ENCODE assay signal across 25 cellular contexts in the genomic region with DNA sequence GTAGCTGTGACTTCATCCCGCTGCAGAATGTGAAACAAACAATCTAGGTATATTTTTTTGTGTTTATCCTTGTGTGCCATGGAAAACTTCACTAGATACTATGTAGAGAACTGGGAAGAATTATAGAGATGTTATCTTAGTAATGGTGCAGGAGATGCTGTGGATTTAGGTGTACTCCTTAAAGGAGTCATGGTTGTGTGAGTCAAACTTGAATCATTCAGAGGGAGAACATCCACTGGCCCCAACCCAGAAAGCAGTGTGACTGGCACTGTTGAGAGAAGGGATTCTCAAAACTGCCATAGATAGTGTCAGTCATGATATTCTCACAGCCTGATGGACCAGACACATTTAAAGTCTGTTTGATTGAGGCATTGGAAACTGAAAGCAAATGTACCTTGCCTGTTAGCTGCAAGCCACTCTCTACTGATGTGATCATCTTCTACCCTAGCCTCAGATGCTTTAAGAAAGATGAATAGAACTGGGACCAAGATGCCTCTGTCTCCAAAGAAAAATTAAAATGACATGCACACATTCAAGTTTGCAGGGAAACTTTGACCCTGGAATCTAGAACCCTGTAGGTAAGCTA.
DNase-seq lines count a peak whose midpoint lies in the region; ATAC-seq and TF ChIP-seq lines count a peak whose summit lies in the region.
"Had no signal": no experiment of that assay in that cellular context is flagged by ENCODE, and none has a peak within 500 bp of the region (broad histone marks: within the 10 kb centered on the region; RNA-seq: fewer than 3 reads in every experiment).

No MANE protein-coding gene starts in this region.

- no peak overlapping the region for H3K4me2 ChIP-seq in PC-3 (ENCODE audit: low read length)
- H3K4me2 ChIP-seq in osteoblast (ENCODE audit: insufficient read depth, low read length), result no peak overlapping the region
- H3K4me2 ChIP-seq: GM23338, SK-N-SH had no signal

- H3F3A ChIP-seq in PC-3 (ENCODE audit: low read length, unreplicated experiment), result no peaks in the 10 kb centered on the region

- no peaks in the 10 kb centered on the region for H3K27me3 ChIP-seq in PC-3 (ENCODE audit: low read length)
- H3K27me3 ChIP-seq in osteoblast (ENCODE audit: insufficient read depth, low read length), result no peaks in the 10 kb centered on the region
- H3K27me3 ChIP-seq in uterus, result no peaks in the 10 kb centered on the region
- no peaks in the 10 kb centered on the region for H3K27me3 ChIP-seq in upper lobe of right lung

- no TSS peak for BruUV-seq in PC-3 (replicated peaks; lab: Mats Ljungman, UMichigan)

- H2AFZ ChIP-seq in PC-3 (ENCODE audit: low read length) (no peak overlapping the region), osteoblast (ENCODE audit: low read length) (no peak overlapping the region)
- H2AFZ ChIP-seq: GM23338 had no signal

- H3K36me3 ChIP-seq in PC-3 (ENCODE audit: low read depth, low read length) (no peaks in the 10 kb centered on the region; the same call in 1 of the 2 replicates), osteoblast (ENCODE audit: insufficient read depth, low read length) (no peaks in the 10 kb centered on the region), uterus (no peaks in the 10 kb centered on the region), upper lobe of right lung (no peaks in the 10 kb centered on the region)

- no peak overlapping the region for H3K9ac ChIP-seq in PC-3 (ENCODE audit: low read length)
- H3K9ac ChIP-seq: SK-N-SH had no signal

- H3K4me3 ChIP-seq in PC-3 (ENCODE audit: low read length) (no peak overlapping the region), osteoblast (ENCODE audit: insufficient read depth, low read length) (no peak overlapping the region), uterus (no peak overlapping the region), upper lobe of right lung (no peak overlapping the region)
- H3K4me3 ChIP-seq: GM23338 had no signal

- DNase-seq in PC-3 (peak; percentile 53), osteoblast (ENCODE audit: insufficient read length, low spot score, missing footprints) (peak; percentile 34), T-cell (no peak), uterus (no peak), upper lobe of right lung (no peak)
- DNase-seq: C1 segment of cervical spinal cord; CD8-positive, alpha-beta T cell; DMS 273 treated with DMSO at 0.1 percent for 48 hours; DMS79; EL; GF-D8; H9; MV-4-11; NCI-H1105; NCI-H1436 treated with DMSO at 0.1 percent for 48 hours; NCI-H1930; NCI-H2107; NCI-H526 treated with DMSO at 0.1 percent for 48 hours; SIG-M5; SK-N-SH; T-helper 2 cell had no signal

- H3K79me2 ChIP-seq in PC-3 (ENCODE audit: low read length), result no peaks in the 10 kb centered on the region
- no peaks in the 10 kb centered on the region for H3K79me2 ChIP-seq in osteoblast (ENCODE audit: insufficient read depth, low read length)

- no peak overlapping the region for H3K27ac ChIP-seq in PC-3 (ENCODE audit: low read length)
- no peak overlapping the region for H3K27ac ChIP-seq in osteoblast (ENCODE audit: low read depth, low read length)
- H3K27ac ChIP-seq in uterus, result no peak overlapping the region
- no peak overlapping the region for H3K27ac ChIP-seq in upper lobe of right lung

- no peak overlapping the region for H3K27ac Mint-ChIP-seq in T-cell
- H3K27ac Mint-ChIP-seq: CD8-positive, alpha-beta T cell; GM23338; H9 had no signal

- H4K20me1 ChIP-seq in PC-3 (ENCODE audit: low read length) (no peaks in the 10 kb centered on the region), osteoblast (ENCODE audit: insufficient read depth, low read length) (no peaks in the 10 kb centered on the region)

- CTCF ChIA-PET in PC-3 (lab: Charles Lee) (no interaction called here), T-cell (lab: Charles Lee) (no interaction called here)

- TF ChIP-seq CTCF in PC-3 (conservative IDR thresholded peaks at IDR 0.05; ENCODE audit: low read depth, low read length), result no peak
- no peak for TF ChIP-seq CTCF in osteoblast (IDR thresholded peaks at IDR 0.05; ENCODE audit: extremely low read depth, low read depth, low read length)
- TF ChIP-seq CTCF in uterus (IDR thresholded peaks at IDR 0.05), result no peak
- TF ChIP-seq CTCF in upper lobe of right lung (IDR thresholded peaks at IDR 0.05), result no peak

- ATAC-seq in GM18498 (IDR thresholded peaks at IDR 0.05; ENCODE audit: unreplicated experiment), result peak; percentile 51
- peak; percentile 43 for ATAC-seq in HG03432 (IDR thresholded peaks at IDR 0.05; ENCODE audit: unreplicated experiment)
- ATAC-seq in PC-3, result peak; percentile 82
- ATAC-seq in T-cell (replicated peaks in 1 of 4), result no peak
- no peak for ATAC-seq in upper lobe of right lung
- ATAC-seq: CD8-positive, alpha-beta T cell; GM23338; Panc1 had no signal

- H3K4me1 Mint-ChIP-seq in T-cell, result no peaks in the 10 kb centered on the region
- H3K4me1 Mint-ChIP-seq: GM23338, H9 had no signal

- no peak overlapping the region for H3K4me3 Mint-ChIP-seq in T-cell
- H3K4me3 Mint-ChIP-seq: CD8-positive, alpha-beta T cell; GM23338; H9 had no signal

- intact Hi-C loops in PC-3 (cut with micrococcal nuclease), result no loop called here
- intact Hi-C loops in uterus (cut with DNase I; ENCODE audit: low total_unique reads), result no loop called here
- intact Hi-C loops in upper lobe of right lung (cut with DNase I), result no loop called here

- no peaks in the 10 kb centered on the region for H3K9me2 ChIP-seq in PC-3 (replicated peaks; ENCODE audit: low read length)
- H3K9me2 ChIP-seq: SK-N-SH had no signal

- H3K9me3 Mint-ChIP-seq in T-cell, result peaks cover 2 to 10% (median 5%) of the 10 kb centered on the region in 3 donors

- no peaks in the 10 kb centered on the region for H3K4me1 ChIP-seq in PC-3 (ENCODE audit: insufficient read depth, low read length)
- no peaks in the 10 kb centered on the region for H3K4me1 ChIP-seq in osteoblast (ENCODE audit: insufficient read depth, low read length)
- H3K4me1 ChIP-seq in uterus, result no peaks in the 10 kb centered on the region
- H3K4me1 ChIP-seq in upper lobe of right lung, result no peaks in the 10 kb centered on the region

- no peak for TF ChIP-seq POLR2A in uterus (IDR thresholded peaks at IDR 0.05)

- H3K36me3 Mint-ChIP-seq in T-cell, result no peaks in the 10 kb centered on the region
- H3K36me3 Mint-ChIP-seq: CD8-positive, alpha-beta T cell had no signal

- H3K27me3 Mint-ChIP-seq in T-cell, result peaks cover 0 to 4% of the 10 kb centered on the region in 2 donors

- peaks cover 3% of the 10 kb centered on the region; the same call in 1 of the 2 replicates for H3K9me3 ChIP-seq in PC-3 (ENCODE audit: low read length)
- H3K9me3 ChIP-seq in osteoblast (ENCODE audit: low read depth, low read length), result no peaks in the 10 kb centered on the region
- H3K9me3 ChIP-seq in uterus, result no peaks in the 10 kb centered on the region
- no peaks in the 10 kb centered on the region for H3K9me3 ChIP-seq in upper lobe of right lung
- H3K9me3 ChIP-seq: SK-N-SH had no signal

- POLR2A ChIA-PET in PC-3 (lab: Charles Lee; ENCODE audit: unreplicated experiment) (interaction anchor here (0.5 kb wide), 1 partner anchor 9 kb away, joined by 3 read pairs; no protein-coding TSS in a partner anchor), T-cell (lab: Charles Lee) (no interaction called here)

Comparison
In these comparisons a context has a peak if more than half of its experiments do, and no peak if none do; other contexts are left out.
1. ATAC-seq: peak in GM18498 (single experiment), HG03432 (single experiment) and PC-3 (single experiment); none in T-cell (0 of 4) and upper lobe of right lung (single experiment).
2. DNase-seq: peak in PC-3 (single experiment) and osteoblast (single experiment); none in T-cell (0 of 34), uterus (0 of 2) and upper lobe of right lung (single experiment).